Comparison of ENCODE assay signal across 8 cellular contexts in the genomic region with DNA sequence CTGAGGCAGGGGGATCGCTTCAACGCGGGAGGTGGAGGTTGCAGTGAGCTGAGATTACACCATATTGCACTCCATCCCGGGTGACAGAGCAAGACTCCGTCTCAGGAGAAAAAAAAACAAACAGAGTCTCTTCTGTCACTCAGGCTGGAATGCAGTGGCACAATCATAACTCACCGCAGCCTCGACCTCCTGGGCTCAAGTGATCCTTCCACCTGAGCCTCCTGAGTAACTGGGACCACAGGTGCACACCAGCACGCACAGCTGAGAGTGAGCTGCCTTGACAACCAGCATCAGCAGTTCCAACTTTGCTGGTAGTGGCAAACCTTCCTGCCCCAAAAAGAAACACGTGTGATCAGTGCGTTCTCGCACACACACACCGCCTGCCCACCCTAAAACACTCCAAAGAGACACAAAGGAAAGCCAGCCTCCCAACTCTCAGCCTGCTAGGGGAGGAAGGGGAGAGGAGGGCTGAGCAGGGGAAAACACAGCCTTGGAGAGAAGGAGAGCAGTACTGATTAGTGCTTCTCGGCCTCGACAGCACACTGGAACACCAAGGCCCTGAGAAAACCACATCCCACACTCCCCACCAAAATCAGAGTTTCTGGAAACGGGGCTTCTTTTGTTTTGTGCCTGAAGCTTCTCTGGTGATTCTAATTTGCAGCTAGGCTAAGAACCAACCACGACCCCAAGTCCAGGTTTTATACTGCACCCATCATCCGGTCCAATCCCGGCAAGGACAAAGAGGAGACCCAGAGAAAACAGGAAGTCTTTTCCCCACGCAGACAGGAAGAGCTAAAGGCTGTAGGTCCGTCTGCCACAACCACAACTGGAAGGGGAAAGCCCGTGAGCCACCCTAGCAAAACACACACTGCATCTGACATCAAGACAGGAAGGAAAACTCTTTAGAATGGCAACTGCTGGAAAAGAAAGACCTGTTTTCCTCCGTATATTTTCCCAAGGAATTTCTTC. TPM values are rescaled to one million over a fixed set of nuclear protein-coding genes. Genes with fewer than 3 reads are reported as not detected.
DNase-seq lines count a peak whose midpoint lies in the region; ATAC-seq lines count a peak whose summit lies in the region.

No MANE protein-coding gene starts in this region.

- H3K9me3 Mint-ChIP-seq in activated naive CD8-positive, alpha-beta T cell (ENCODE audit: low read depth), result no peaks in the 10 kb centered on the region

- H3K4me3 ChIP-seq in right cardiac atrium (ENCODE audit: low read length), result no peak overlapping the region

- peak overlapping the region; percentile 76 for H3K4me3 Mint-ChIP-seq in activated naive CD8-positive, alpha-beta T cell

- DNase-seq in ELR (ENCODE audit: low read depth), result peak; percentile 87
- peak; percentile 16 for DNase-seq in NCI-H226
- DNase-seq in right cardiac atrium, result peak in 2 of 3 donors; percentile 48 to 57
- peak; percentile 66 for DNase-seq in stimulated activated CD4-positive, alpha-beta T cell treated with anti-CD3 and anti-CD28 coated beads, Interleukin-15, amount 100 ng/mL, for 24 hours
- no peak for DNase-seq in NCI-H82 treated with DMSO at 0.1 percent for 48 hours (lab: John Stamatoyannopoulos, UW; ENCODE audit: unreplicated experiment)

- no peaks in the 10 kb centered on the region for H3K27me3 ChIP-seq in right cardiac atrium (ENCODE audit: control insufficient read depth, insufficient read depth)

- H3K9me3 ChIP-seq in right cardiac atrium (ENCODE audit: control insufficient read depth, low read length), result no peaks in the 10 kb centered on the region

- intact Hi-C loops in right cardiac atrium (cut with DNase I), result no loop called here

- no peaks in the 10 kb centered on the region for H3K27me3 Mint-ChIP-seq in activated naive CD8-positive, alpha-beta T cell

- ATAC-seq in right cardiac atrium (peak; percentile 61 to 82), HG03135 (IDR thresholded peaks at IDR 0.05; ENCODE audit: unreplicated experiment) (no peak), HG02973 (IDR thresholded peaks at IDR 0.05; ENCODE audit: unreplicated experiment) (no peak)

- peaks cover 51% of the 10 kb centered on the region for H3K4me1 Mint-ChIP-seq in activated naive CD8-positive, alpha-beta T cell (ENCODE audit: low read depth)

- peak overlapping the region; percentile 96 for H3K27ac ChIP-seq in right cardiac atrium (ENCODE audit: low read length)

- peak overlapping the region; percentile 91 for H3K27ac Mint-ChIP-seq in activated naive CD8-positive, alpha-beta T cell

- no peaks in the 10 kb centered on the region for H3K36me3 Mint-ChIP-seq in activated naive CD8-positive, alpha-beta T cell

- 44% methylated on average over 22 of the region's 22 CpGs for whole genome bisulfite sequencing in right cardiac atrium

- peaks cover 27% of the 10 kb centered on the region for H3K4me1 ChIP-seq in right cardiac atrium (ENCODE audit: control insufficient read depth, insufficient read depth, low read length)

RNA-seq across cellular contexts. Expression of a gene that starts 28.8 kb away (rescaled TPM):
- total RNA-seq in right cardiac atrium, result 10 to 100 TPM; 21.9 to 29.4 (median 23.0) TPM
- polyA plus RNA-seq in right cardiac atrium, result 11.1 TPM

Comparison
In these comparisons a context has a peak if more than half of its experiments do, and no peak if none do; other contexts are left out.
1. ATAC-seq: peak in right cardiac atrium (2 of 2); none in HG03135 (single experiment) and HG02973 (single experiment).